Comparison of ENCODE assay signal across 28 cellular contexts in the genomic region with DNA sequence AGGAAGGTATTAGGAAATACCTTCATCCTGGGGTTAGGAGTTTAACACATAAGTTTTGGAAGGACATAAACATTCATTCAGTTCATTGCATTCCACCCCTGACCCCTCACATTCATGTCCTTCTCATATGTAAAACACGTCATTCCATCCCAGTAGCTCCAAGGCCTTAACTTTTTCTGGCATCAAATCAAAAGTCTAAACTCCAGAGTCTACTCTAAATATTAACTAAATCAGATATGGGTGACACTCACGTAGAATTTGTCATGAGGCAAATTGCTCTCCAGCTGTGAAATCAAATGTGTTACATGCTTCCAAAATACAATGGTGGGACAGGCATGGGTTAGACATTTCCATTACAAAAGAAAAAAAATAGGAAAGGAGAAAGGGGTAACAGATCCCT.
DNase-seq lines count a peak whose midpoint lies in the region; ATAC-seq, FAIRE-seq and TF ChIP-seq lines count a peak whose summit lies in the region.
"Had no signal": no experiment of that assay in that cellular context is flagged by ENCODE, and none has a peak within 500 bp of the region (broad histone marks: within the 10 kb centered on the region; RNA-seq: fewer than 3 reads in every experiment).

No MANE protein-coding gene starts in this region.

- no peaks in the 10 kb centered on the region for H3K9me3 ChIP-seq in liver (ENCODE audit: control insufficient read depth in 4 of 4, low read length in 3 of 4)
- peaks cover 75% of the 10 kb centered on the region for H3K9me3 ChIP-seq in HepG2 (ENCODE audit: low read length)
- no peaks in the 10 kb centered on the region for H3K9me3 ChIP-seq in hepatocyte (ENCODE audit: low read depth)
- H3K9me3 ChIP-seq in small intestine (ENCODE audit: control insufficient read depth, low read depth) = no peaks in the 10 kb centered on the region
- H3K9me3 ChIP-seq in suprapubic skin = no peaks in the 10 kb centered on the region
- H3K9me3 ChIP-seq: Caco-2, SJSA1 had no signal

- H3K4me2 ChIP-seq in HepG2 (ENCODE audit: low read depth, low read length) = no peak overlapping the region
- H3K4me2 ChIP-seq in hepatocyte = no peak overlapping the region
- H3K4me2 ChIP-seq: PC-9 had no signal

- 27% methylated on average over 2 of the region's 2 CpGs for WGBS in liver
- 0% methylated on average over 2 of the region's 2 CpGs for WGBS in HepG2 (ENCODE audit: low lambda C conversion rate)
- 75% methylated on average over 2 of the region's 2 CpGs for WGBS in hepatocyte (ENCODE audit: low lambda C conversion rate, missing lambda C conversion rate)
- 10 to 58% (median 33%) methylated on average over 2 of the region's 2 CpGs for WGBS in small intestine, 3 donors
- 76% methylated on average over 2 of the region's 2 CpGs for WGBS in suprapubic skin

- CTCF ChIA-PET in HepG2 (lab: Yijun Ruan, JAX; ENCODE audit: low intra/inter-chr PET ratio, low total read pairs) = no interaction called here

- no peaks in the 10 kb centered on the region for H3K9me2 ChIP-seq in hepatocyte (replicated peaks; ENCODE audit: insufficient read depth)

- DNase-seq in HepG2 (ENCODE audit: low spot score) (no peak), hepatocyte (ENCODE audit: low spot score) (peak; percentile 10), mucosa of gallbladder (ENCODE audit: low spot score) (peak; percentile 51), small intestine (peak; percentile 10), suprapubic skin (ENCODE audit: low spot score in 2 of 2) (no peak)
- DNase-seq in stimulated activated CD4-positive, alpha-beta T cell treated with anti-CD3 and anti-CD28 coated beads, Interleukin-2, amount 100 ng/mL, for 48 hours = no peak
- DNase-seq: Caco-2; CD8-positive, alpha-beta T cell; DMS 273 treated with DMSO at 0.1 percent for 48 hours; DMS79; EL; GDM1; Kasumi-1; NCI-H1105; NCI-H146; NCI-H1930; NCI-H2107; NCI-H524; NCI-H774; PC-9 had no signal

- H3K4me3 ChIP-seq in liver (ENCODE audit: low read depth in 1 of 3, low read length in 3 of 3) = no peak overlapping the region
- H3K4me3 ChIP-seq in HepG2 (replicated peaks in 1 of 3; ENCODE audit: insufficient read depth in 1 of 3, low read depth in 2 of 3, low read length in 3 of 3) = no peak overlapping the region
- H3K4me3 ChIP-seq in hepatocyte = no peak overlapping the region
- H3K4me3 ChIP-seq in small intestine (ENCODE audit: low read depth in 1 of 2, low read length in 2 of 2) = no peak overlapping the region
- H3K4me3 ChIP-seq in suprapubic skin = no peak overlapping the region
- H3K4me3 ChIP-seq: GM12878, K562, PC-9, SJSA1 had no signal

- TF ChIP-seq CTCF in liver (IDR thresholded peaks at IDR 0.05; ENCODE audit: low read depth, low read length, missing input control) (no peak), HepG2 (CRISPR knock-in tag; IDR thresholded peaks at IDR 0.05) (no peak), hepatocyte (IDR thresholded peaks at IDR 0.05; ENCODE audit: poor library complexity) (no peak), suprapubic skin (IDR thresholded peaks at IDR 0.05) (no peak)

- no peak overlapping the region for H2AFZ ChIP-seq in HepG2 (ENCODE audit: low read length)
- no peak overlapping the region for H2AFZ ChIP-seq in hepatocyte
- H2AFZ ChIP-seq: PC-9 had no signal

- in situ Hi-C loops in HepG2 (cut with HindIII; ENCODE audit: extremely low pct_ligation_motif_present, low pct_unique_long_range_greater_than_20kb) = no loop called here

- ATAC-seq in HepG2 (no peak), GM21447 (IDR thresholded peaks at IDR 0.05; ENCODE audit: unreplicated experiment) (no peak)
- ATAC-seq: CD8-positive, alpha-beta T cell; GM12878; K562; Right ventricle myocardium inferior had no signal

- intact Hi-C loops in HepG2 (cut with micrococcal nuclease; ENCODE audit: unreplicated experiment) = no loop called here

- BruUV-seq in HepG2 (replicated peaks; lab: Mats Ljungman, UMichigan) = no TSS peak

- TF ChIP-seq POLR2A in HepG2 (IDR thresholded peaks at IDR 0.05; ENCODE audit: insufficient read depth in 1 of 2, low read depth in 2 of 2, low read length in 2 of 2) (no peak), suprapubic skin (IDR thresholded peaks at IDR 0.05) (no peak)

- FAIRE-seq in HepG2 (lab: Jason Lieb, UNC) (no peak), small intestine (lab: Jason Lieb, UNC) (no peak)
- FAIRE-seq: GM12878, K562 had no signal

- H3K27me3 ChIP-seq in liver (ENCODE audit: control insufficient read depth in 4 of 4, insufficient read depth in 4 of 4, low read length in 3 of 4) = no peaks in the 10 kb centered on the region
- no peaks in the 10 kb centered on the region for H3K27me3 ChIP-seq in HepG2 (ENCODE audit: control insufficient read depth in 1 of 2, insufficient read depth in 2 of 2, low read length in 2 of 2)
- no peaks in the 10 kb centered on the region for H3K27me3 ChIP-seq in hepatocyte
- no peaks in the 10 kb centered on the region for H3K27me3 ChIP-seq in small intestine (ENCODE audit: control insufficient read depth in 2 of 2, insufficient read depth in 2 of 2, low read length in 2 of 2)
- no peaks in the 10 kb centered on the region for H3K27me3 ChIP-seq in suprapubic skin
- H3K27me3 ChIP-seq: SJSA1 had no signal

- H3K79me2 ChIP-seq in HepG2 (ENCODE audit: insufficient read depth, low read length) (no peaks in the 10 kb centered on the region), hepatocyte (no peaks in the 10 kb centered on the region)

- H3K4me1 ChIP-seq in liver (ENCODE audit: control insufficient read depth in 4 of 4, insufficient read depth in 4 of 4, low read length in 3 of 4) (peaks cover 3 to 19% (median 18%) of the 10 kb centered on the region in 4 donors), HepG2 (ENCODE audit: insufficient read depth, low read length) (no peaks in the 10 kb centered on the region), hepatocyte (ENCODE audit: insufficient read depth) (peaks cover 13% of the 10 kb centered on the region), small intestine (ENCODE audit: control insufficient read depth in 2 of 2, insufficient read depth in 1 of 2, low read depth in 1 of 2, low read length in 1 of 2) (no peaks in the 10 kb centered on the region), suprapubic skin (no peaks in the 10 kb centered on the region)
- H3K4me1 ChIP-seq: Caco-2, SJSA1 had no signal

- TF ChIP-seq EP300 in HepG2 (IDR thresholded peaks at IDR 0.05; ENCODE audit: low read depth in 2 of 2, low read length in 2 of 2) (no peak), HepG2 (CRISPR knock-in tag; IDR thresholded peaks at IDR 0.05; ENCODE audit: borderline replicate concordance) (no peak), suprapubic skin (IDR thresholded peaks at IDR 0.05) (no peak)

- H3K36me3 ChIP-seq in liver (ENCODE audit: control insufficient read depth in 4 of 4, insufficient read depth in 3 of 4, low read depth in 1 of 4, low read length in 3 of 4) = no peaks in the 10 kb centered on the region
- no peaks in the 10 kb centered on the region for H3K36me3 ChIP-seq in HepG2 (replicated peaks in 1 of 2; ENCODE audit: control insufficient read depth in 1 of 2, insufficient read depth in 2 of 2, low read length in 2 of 2)
- no peaks in the 10 kb centered on the region for H3K36me3 ChIP-seq in hepatocyte (replicated peaks; ENCODE audit: insufficient read depth, low read depth)
- H3K36me3 ChIP-seq in small intestine (ENCODE audit: control insufficient read depth in 2 of 2, insufficient read depth in 2 of 2, low read length in 2 of 2) = no peaks in the 10 kb centered on the region
- no peaks in the 10 kb centered on the region for H3K36me3 ChIP-seq in suprapubic skin
- H3K36me3 ChIP-seq: SJSA1 had no signal

- H3K9ac ChIP-seq in liver (ENCODE audit: low read depth in 1 of 2, low read length in 2 of 2) (no peak overlapping the region), HepG2 (ENCODE audit: insufficient read depth, low read depth, low read length) (no peak overlapping the region)

- peak overlapping the region; percentile 64 to 78 for H3K27ac ChIP-seq in liver (ENCODE audit: low read depth in 1 of 2, low read length in 2 of 2)
- H3K27ac ChIP-seq in HepG2 (ENCODE audit: extremely low read length, insufficient read depth, low read length) = no peak overlapping the region
- no peak overlapping the region for H3K27ac ChIP-seq in hepatocyte
- H3K27ac ChIP-seq in small intestine (ENCODE audit: low read depth in 1 of 2, low read length in 1 of 2) = no peak overlapping the region
- no peak overlapping the region for H3K27ac ChIP-seq in suprapubic skin
- H3K27ac ChIP-seq: 22Rv1, C4-2B, PC-9, SJSA1 had no signal

- TF ChIP-seq RAD21 in liver (IDR thresholded peaks at IDR 0.05) (no peak), HepG2 (CRISPR knock-in tag; IDR thresholded peaks at IDR 0.05) (no peak)

- H4K20me1 ChIP-seq in HepG2 (ENCODE audit: insufficient read depth, low read length) (no peaks in the 10 kb centered on the region), hepatocyte (ENCODE audit: insufficient read depth, poor library complexity, severe bottlenecking) (no peaks in the 10 kb centered on the region)

- POLR2A ChIA-PET in HepG2 (lab: Yijun Ruan, JAX) = no interaction called here

TF ChIP-seq in liver, 16 proteins besides CTCF, POLR2A, EP300 and RAD21 (continues in another document):
- TF ChIP-seq RXRA (IDR thresholded peaks at IDR 0.05) (peak; percentile 49 to 62), JUND (IDR thresholded peaks at IDR 0.05) (peak in 1 of 2 donors; percentile 45), TAF1 (conservative IDR thresholded peaks at IDR 0.05) (no peak), GABPA (IDR thresholded peaks at IDR 0.05 in 1 of 2, conservative IDR thresholded peaks at IDR 0.05 in 1 of 2) (no peak), FOXA2 (IDR thresholded peaks at IDR 0.05) (no peak), NR2F2 (IDR thresholded peaks at IDR 0.05) (peak; percentile 31), HNF4A (conservative IDR thresholded peaks at IDR 0.05) (peak; percentile 91 to 94), YY1 (IDR thresholded peaks at IDR 0.05) (peak; percentile 72)
- TF ChIP-seq, protein P1, sequence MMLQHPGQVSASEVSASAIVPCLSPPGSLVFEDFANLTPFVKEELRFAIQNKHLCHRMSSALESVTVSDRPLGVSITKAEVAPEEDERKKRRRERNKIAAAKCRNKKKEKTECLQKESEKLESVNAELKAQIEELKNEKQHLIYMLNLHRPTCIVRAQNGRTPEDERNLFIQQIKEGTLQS (IDR thresholded peaks at IDR 0.05) = peak; percentile 48

TF ChIP-seq in HepG2, 621 proteins besides CTCF, POLR2A, EP300 and RAD21 (continues in another document):
- TF ChIP-seq, protein P2, sequence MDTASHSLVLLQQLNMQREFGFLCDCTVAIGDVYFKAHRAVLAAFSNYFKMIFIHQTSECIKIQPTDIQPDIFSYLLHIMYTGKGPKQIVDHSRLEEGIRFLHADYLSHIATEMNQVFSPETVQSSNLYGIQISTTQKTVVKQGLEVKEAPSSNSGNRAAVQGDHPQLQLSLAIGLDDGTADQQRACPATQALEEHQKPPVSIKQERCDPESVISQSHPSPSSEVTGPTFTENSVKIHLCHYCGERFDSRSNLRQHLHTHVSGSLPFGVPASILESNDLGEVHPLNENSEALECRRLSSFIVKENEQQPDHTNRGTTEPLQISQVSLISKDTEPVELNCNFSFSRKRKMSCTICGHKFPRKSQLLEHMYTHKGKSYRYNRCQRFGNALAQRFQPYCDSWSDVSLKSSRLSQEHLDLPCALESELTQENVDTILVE (CRISPR knock-in tag; IDR thresholded peaks at IDR 0.05) = no peak
- TF ChIP-seq ZNF431 (CRISPR knock-in tag; IDR thresholded peaks at IDR 0.05; ENCODE audit: borderline replicate concordance, low read depth) = no peak
- TF ChIP-seq KAT8 (CRISPR knock-in tag; IDR thresholded peaks at IDR 0.05) = no peak
- no peak for TF ChIP-seq ZNF383 (CRISPR knock-in tag; IDR thresholded peaks at IDR 0.05; ENCODE audit: borderline replicate concordance)

Comparison
In these comparisons a context has a peak if more than half of its experiments do, and no peak if none do; other contexts are left out.
1. H3K27ac ChIP-seq: peak in liver (2 of 2); none in HepG2 (single experiment), hepatocyte (single experiment), small intestine (0 of 2) and suprapubic skin (single experiment).
2. DNase-seq: peak in hepatocyte (single experiment), mucosa of gallbladder (single experiment) and small intestine (single experiment); none in HepG2 (single experiment), suprapubic skin (0 of 2) and stimulated activated CD4-positive, alpha-beta T cell treated with anti-CD3 and anti-CD28 coated beads, Interleukin-2, amount 100 ng/mL, for 48 hours (0 of 2).